ENCODE assay signal across 11 cellular contexts in genomic region chr11:63843042-63843441, GRCh38. TPM values are rescaled to one million over a fixed set of nuclear protein-coding genes. Genes with fewer than 3 reads are reported as not detected.
DNase-seq lines count a peak whose midpoint lies in the region; ATAC-seq, FAIRE-seq and TF ChIP-seq lines count a peak whose summit lies in the region.
"Had no signal": no experiment of that assay in that cellular context is flagged by ENCODE, and none has a peak within 500 bp of the region (broad histone marks: within the 10 kb centered on the region; RNA-seq: fewer than 3 reads in every experiment).

No MANE protein-coding gene starts in this region.

- TF ChIP-seq POLR2A in GM12878 (IDR thresholded peaks at IDR 0.05; ENCODE audit: low read depth, low read length) (no peak), thyroid gland (IDR thresholded peaks at IDR 0.05) (no peak), testis (IDR thresholded peaks at IDR 0.05) (no peak)

- BruUV-seq in GM12878 (replicated peaks; lab: Mats Ljungman, UMichigan), result TSS peak; percentile 20

- H3K4me1 Mint-ChIP-seq in activated T-cell treated with anti-CD3 and anti-CD28 coated beads, Interleukin-2, amount 50 U/mL, for 72 hours (ENCODE audit: low read depth), result peaks cover 68% of the 10 kb centered on the region

- no peak for TF ChIP-seq EP300 in GM12878 (IDR thresholded peaks at IDR 0.05; ENCODE audit: borderline replicate concordance in 1 of 2, control insufficient read depth in 1 of 2, low read depth in 2 of 2, low read length in 2 of 2)

- H3K27me3 ChIP-seq in GM12878 (replicated peaks in 1 of 2; ENCODE audit: control insufficient read depth in 2 of 2, insufficient read depth in 2 of 2, low read length in 1 of 2) (no peaks in the 10 kb centered on the region), thyroid gland (no peaks in the 10 kb centered on the region), testis (no peaks in the 10 kb centered on the region)
- H3K27me3 ChIP-seq: tibial artery had no signal

- in situ Hi-C loops in GM12878 (cut with MboI), result no loop called here

- H3K27me3 Mint-ChIP-seq in activated T-cell treated with anti-CD3 and anti-CD28 coated beads, Interleukin-2, amount 50 U/mL, for 72 hours (ENCODE audit: low read depth), result no peaks in the 10 kb centered on the region

- no peaks in the 10 kb centered on the region for H3K9me3 Mint-ChIP-seq in activated T-cell treated with anti-CD3 and anti-CD28 coated beads, Interleukin-2, amount 50 U/mL, for 72 hours

- POLR2A ChIA-PET in GM12878 (lab: Charles Lee), result interaction anchor here (0.7 to 1.3 kb wide), 2 partner anchors 23 to 30 kb away, joined by 3 to 4 read pairs; no protein-coding TSS in a partner anchor

- RAD21 ChIA-PET in GM12878 (lab: Charles Lee; ENCODE audit: unreplicated experiment), result interaction anchor here (0.9 to 1.8 kb wide), 5 partner anchors 10 to 30 kb away, joined by 4 to 8 read pairs (median 6); no protein-coding TSS in a partner anchor

- H3K36me3 ChIP-seq in GM12878 (ENCODE audit: control insufficient read depth in 2 of 2, insufficient read depth in 2 of 2, low read length in 1 of 2) (peaks cover 0 to 13% of the 10 kb centered on the region in 2 experiments; a peak in 3 of 4 replicates), thyroid gland (no peaks in the 10 kb centered on the region), testis (ENCODE audit: low read depth, missing control alignments) (no peaks in the 10 kb centered on the region)

- peak overlapping the region; percentile 42 for H3K4me3 ChIP-seq in GM12878
- no peak overlapping the region for H3K4me3 ChIP-seq in thyroid gland (replicated peaks in 1 of 3)
- H3K4me3 ChIP-seq in testis, result no peak overlapping the region
- H3K4me3 ChIP-seq: tibial artery had no signal

- H2AFZ ChIP-seq in GM12878 (ENCODE audit: control insufficient read depth, low read depth, low read length), result no peak overlapping the region

- H3K9ac ChIP-seq in GM12878 (ENCODE audit: control insufficient read depth, insufficient read depth, low read length), result no peak overlapping the region

- 38% methylated on average over 1 of the region's 1 CpG for WGBS in GM12878 (ENCODE audit: insufficient coverage, insufficient replicate concordance, low lambda C conversion rate, missing lambda C conversion rate)
- 25 to 33% methylated on average over 1 of the region's 1 CpG for WGBS in thyroid gland, 2 donors
- WGBS in testis, 2 donors, result 32 to 65% methylated on average over 1 of the region's 1 CpG

- TF ChIP-seq RAD21 in GM12878 (IDR thresholded peaks at IDR 0.05; ENCODE audit: insufficient read depth, low read depth, low read length), result no peak

- H3K9me3 ChIP-seq in GM12878 (replicated peaks; ENCODE audit: control insufficient read depth, insufficient read depth, low read length) (no peaks in the 10 kb centered on the region), thyroid gland (no peaks in the 10 kb centered on the region), testis (no peaks in the 10 kb centered on the region)
- H3K9me3 ChIP-seq: tibial artery had no signal

- no peak for FAIRE-seq in GM12878 (lab: Jason Lieb, UNC)
- no peak for FAIRE-seq in HTR-8/SVneo (lab: Jason Lieb, UNC)
- FAIRE-seq: RCC 7860 had no signal

- ATAC-seq in activated T-cell treated with anti-CD3 and anti-CD28 coated beads, Interleukin-2, amount 50 U/mL, for 72 hours (replicated peaks in 1 of 2), result no peak
- ATAC-seq in GM12878, result no peak

- peak overlapping the region in 1 of 2 donors; percentile 46 for H3K4me3 Mint-ChIP-seq in activated T-cell treated with anti-CD3 and anti-CD28 coated beads, Interleukin-2, amount 50 U/mL, for 72 hours

- H3K27ac Mint-ChIP-seq in activated T-cell treated with anti-CD3 and anti-CD28 coated beads, Interleukin-2, amount 50 U/mL, for 72 hours, result peak overlapping the region; percentile 73

- H3K27ac ChIP-seq in GM12878 (ENCODE audit: control insufficient read depth, insufficient read depth), result no peak overlapping the region
- H3K27ac ChIP-seq in thyroid gland, result peak overlapping the region; percentile 83 to 92 (median 85)
- no peak overlapping the region for H3K27ac ChIP-seq in testis

- DNase-seq in activated T-cell treated with anti-CD3 and anti-CD28 coated beads, Interleukin-2, amount 50 U/mL, for 72 hours, result no peak
- no peak for DNase-seq in activated T-cell treated with anti-CD3 and anti-CD28 coated beads, Interleukin-2, amount 50 U/mL, for 1 hour
- DNase-seq in GM12878 (ENCODE audit: low read depth, low spot score) (no peak), medulla oblongata (ENCODE audit: extremely low spot score) (peak; percentile 66), thyroid gland (peak; percentile 57 to 65), testis (no peak), HTR-8/SVneo (ENCODE audit: insufficient read length, low spot score) (no peak)
- DNase-seq in NK-92 treated with Interleukin-12 subunit alpha and Interleukin-12 subunit beta, amount 100 ng/mL, for 24 hours (lab: John Stamatoyannopoulos, UW), result no peak
- DNase-seq: NCI-H1092, tibial artery had no signal

- CTCF ChIA-PET in GM12878 (lab: Yijun Ruan, JAX), result interaction anchor here (0.6 to 4.3 kb wide), 9 partner anchors 8 to 1943 kb away, joined by 3 to 14 read pairs (median 6); no protein-coding TSS in a partner anchor

- H3K4me1 ChIP-seq in GM12878 (ENCODE audit: control insufficient read depth, insufficient read depth, low read length), result peaks cover 12% of the 10 kb centered on the region
- H3K4me1 ChIP-seq in thyroid gland, result peaks cover 71 to 82% of the 10 kb centered on the region in 2 donors
- peaks cover 22% of the 10 kb centered on the region for H3K4me1 ChIP-seq in testis

- H3K4me2 ChIP-seq in GM12878 (ENCODE audit: control insufficient read depth, insufficient read depth), result peak overlapping the region; percentile 64; the same call in 1 of the 2 replicates

- peaks cover 81% of the 10 kb centered on the region for H3K79me2 ChIP-seq in GM12878 (ENCODE audit: control insufficient read depth, insufficient read depth, low read length)

- TF ChIP-seq CTCF in GM12878 (IDR thresholded peaks at IDR 0.05 in 2 of 3, conservative IDR thresholded peaks at IDR 0.05 in 1 of 3; ENCODE audit: control insufficient read depth in 2 of 3, extremely low read depth in 1 of 3, insufficient read depth in 1 of 3, low read depth in 3 of 3, low read length in 3 of 3), result no peak
- TF ChIP-seq CTCF in thyroid gland (IDR thresholded peaks at IDR 0.05), result no peak
- no peak for TF ChIP-seq CTCF in testis (IDR thresholded peaks at IDR 0.05)

- intact Hi-C loops in GM12878 (cut with micrococcal nuclease; ENCODE audit: unreplicated experiment) (no loop called here), thyroid gland (cut with DNase I) (no loop called here), testis (cut with DNase I; ENCODE audit: low total_unique reads) (no loop called here)

- H4K20me1 ChIP-seq in GM12878 (ENCODE audit: control insufficient read depth, insufficient read depth), result peaks cover 9% of the 10 kb centered on the region

- SMC1A ChIA-PET in GM12878 (lab: Charles Lee; ENCODE audit: uncharacterized antibody, unreplicated experiment), result interaction anchor here (0.6 to 18.4 kb wide), 6 partner anchors 8 to 104 kb away, joined by 3 to 234 read pairs (median 5); no protein-coding TSS in a partner anchor

- H3K36me3 Mint-ChIP-seq in activated T-cell treated with anti-CD3 and anti-CD28 coated beads, Interleukin-2, amount 50 U/mL, for 72 hours (ENCODE audit: insufficient read depth in 2 of 2), result peaks cover 11 to 14% of the 10 kb centered on the region in 2 donors

RNA-seq across cellular contexts. Expression of gene MARK2, which starts 4.1 kb away (rescaled TPM):
- total RNA-seq in activated T-cell treated with anti-CD3 and anti-CD28 coated beads, Interleukin-2, amount 50 U/mL, for 72 hours, result 10 to 100 TPM; 29.0 to 30.0 TPM
- 23.7 and 26.6 TPM in 2 replicates for total RNA-seq in GM12878 (2013; cell fraction: nucleolus; rRNA removed)
- total RNA-seq in GM12878 (2014; rRNA removed), result 10.7 and 14.8 TPM in 2 replicates
- total RNA-seq in GM12878 (2014; rRNA removed; fragmentation: Illumina TruSeq; extraction: Trizol), result 9.3 and 9.7 TPM in 2 replicates
- total RNA-seq in GM12878 (2021), result 29.5 and 30.0 TPM in 2 replicates
- 7.8 TPM for polyA plus RNA-seq in GM12878 (2011; ENCODE audit: low read depth)
- polyA plus RNA-seq in GM12878 (2011; rRNA removed), result 11.3 and 14.5 TPM in 2 replicates
- 13.9 and 15.3 TPM in 2 replicates for polyA plus RNA-seq in GM12878 (2011; cell fraction: cytosol; rRNA removed)
- 21.1 and 29.6 TPM in 2 replicates for polyA plus RNA-seq in GM12878 (2011; cell fraction: nucleus; rRNA removed)
- polyA plus RNA-seq in GM12878 (2012), result 12.7 and 13.2 TPM in 2 replicates
- polyA plus RNA-seq in GM12878 (2014; fragmentation: Illumina TruSeq; extraction: Trizol), result 13.6 and 16.1 TPM in 2 replicates
- under 1 TPM; 0.19 to 0.40 TPM for polyA plus RNA-seq in GM12878 (2014; fragmentation: Nextera tagmentation; extraction: Ambion mirVana)
- polyA plus RNA-seq in GM12878 (2014; rRNA removed), result 20.2 and 22.2 TPM in 2 replicates
- polyA plus RNA-seq in GM12878 (2016; fragmentation: Nextera tagmentation; extraction: Ambion mirVana), result 10 to 100 TPM in 1 of 2 experiments, 1 to 10 TPM in 1; 4.1 to 11.9 TPM
- polyA minus RNA-seq in GM12878 (2011; rRNA and poly(A)+ RNA removed), result 20.0 and 24.5 TPM in 2 replicates
- polyA minus RNA-seq in GM12878 (2011; cell fraction: cytosol; rRNA and poly(A)+ RNA removed), result 14.2 and 16.5 TPM in 2 replicates
- 8.9 and 19.0 TPM in 2 replicates for polyA minus RNA-seq in GM12878 (2011; cell fraction: nucleus; rRNA and poly(A)+ RNA removed)
- 10 to 100 TPM; 28.2 to 57.7 (median 48.6) TPM for total RNA-seq in thyroid gland
- 10 to 100 TPM; 51.7 to 52.8 TPM for total RNA-seq in testis
- polyA plus RNA-seq in testis (ENCODE audit: insufficient read depth, low read depth, low replicate concordance), result 24.7 TPM

RNA-seq across cellular contexts. Expression of gene SPINDOC, which starts 29.8 kb away (rescaled TPM):
- total RNA-seq in activated T-cell treated with anti-CD3 and anti-CD28 coated beads, Interleukin-2, amount 50 U/mL, for 72 hours, result 10 to 100 TPM; 21.9 to 26.7 TPM
- total RNA-seq in GM12878 (2013; cell fraction: nucleolus; rRNA removed), result 23.3 and 29.2 TPM in 2 replicates
- total RNA-seq in GM12878 (2014; rRNA removed) (27.5 and 32.6 TPM in 2 replicates), GM12878 (2014; rRNA removed; fragmentation: Illumina TruSeq; extraction: Trizol) (17.9 and 22.5 TPM in 2 replicates), GM12878 (2021) (31.5 and 36.3 TPM in 2 replicates), thyroid gland (10 to 100 TPM in 2 of 4 donors, 1 to 10 TPM in 2; 7.4 to 12.6 (median 10.3) TPM), testis (10 to 100 TPM; 38.6 to 45.1 TPM)
- polyA plus RNA-seq in GM12878 (2011; ENCODE audit: low read depth), result 5.0 TPM
- polyA plus RNA-seq in GM12878 (2011; rRNA removed) (11.9 and 19.0 TPM in 2 replicates), GM12878 (2014; fragmentation: Illumina TruSeq; extraction: Trizol) (6.3 and 14.7 TPM in 2 replicates), GM12878 (2014; fragmentation: Nextera tagmentation; extraction: Ambion mirVana) (1 to 10 TPM; 1.1 to 1.2 TPM), GM12878 (2014; rRNA removed) (38.2 and 41.4 TPM in 2 replicates), GM12878 (2016; fragmentation: Nextera tagmentation; extraction: Ambion mirVana) (1 to 10 TPM in 1 of 2 experiments, under 1 TPM in 1; 0.88 to 1.2 TPM), testis (ENCODE audit: insufficient read depth, low read depth, low replicate concordance) (71.6 TPM)
- 25.5 and 40.3 TPM in 2 replicates for polyA plus RNA-seq in GM12878 (2011; cell fraction: cytosol; rRNA removed)
- 28.1 and 40.9 TPM in 2 replicates for polyA plus RNA-seq in GM12878 (2011; cell fraction: nucleus; rRNA removed)
- 16.2 and 23.1 TPM in 2 replicates for polyA plus RNA-seq in GM12878 (2012)
- polyA minus RNA-seq in GM12878 (2011; rRNA and poly(A)+ RNA removed), result 8.3 and 14.2 TPM in 2 replicates
- polyA minus RNA-seq in GM12878 (2011; cell fraction: cytosol; rRNA and poly(A)+ RNA removed), result 8.4 and 9.9 TPM in 2 replicates
- 9.6 and 12.7 TPM in 2 replicates for polyA minus RNA-seq in GM12878 (2011; cell fraction: nucleus; rRNA and poly(A)+ RNA removed)

Comparison
In these comparisons a context has a peak if more than half of its experiments do, and no peak if none do; other contexts are left out.
1. DNase-seq: peak in medulla oblongata (single experiment) and thyroid gland (2 of 2); none in activated T-cell treated with anti-CD3 and anti-CD28 coated beads, Interleukin-2, amount 50 U/mL, for 72 hours (0 of 2), activated T-cell treated with anti-CD3 and anti-CD28 coated beads, Interleukin-2, amount 50 U/mL, for 1 hour (single experiment), GM12878 (single experiment), testis (single experiment), NK-92 treated with Interleukin-12 subunit alpha and Interleukin-12 subunit beta, amount 100 ng/mL, for 24 hours (single experiment) and HTR-8/SVneo (single experiment).
2. H3K27ac ChIP-seq: peak in thyroid gland (3 of 3); none in GM12878 (single experiment) and testis (0 of 2).